8 cellular contexts compared by ENCODE assay signal in the genomic region with DNA sequence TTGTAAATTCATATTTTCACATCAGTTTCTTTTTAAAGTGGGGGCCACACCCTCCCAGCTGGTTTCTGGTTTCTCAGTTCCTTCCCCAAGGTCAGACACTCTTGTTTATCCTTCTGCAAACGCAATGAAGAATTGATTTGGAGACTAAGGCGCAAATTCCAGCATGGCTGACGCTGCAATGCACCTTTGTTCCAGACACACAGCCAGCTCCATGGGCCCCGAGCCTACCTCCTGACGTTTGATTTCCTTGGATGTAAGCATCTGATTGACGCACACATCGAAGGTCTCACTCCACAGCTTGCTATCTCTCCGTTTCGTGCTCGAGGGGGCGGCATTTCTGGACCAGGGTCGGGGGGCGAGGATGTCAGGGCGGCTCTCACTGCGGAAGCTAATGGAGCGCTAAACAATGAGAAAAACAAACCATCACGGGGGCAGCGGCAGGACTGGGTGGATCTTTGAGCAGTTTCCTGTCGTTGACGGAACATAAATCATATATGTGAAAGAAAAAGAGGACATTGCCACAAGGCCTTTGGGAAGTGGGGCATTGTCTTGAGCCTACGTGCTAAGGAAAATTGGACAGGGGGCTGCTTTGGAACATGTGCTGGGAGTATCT. TPM values are rescaled to one million over a fixed set of nuclear protein-coding genes. Genes with fewer than 3 reads are reported as not detected.
DNase-seq lines count a peak whose midpoint lies in the region; ATAC-seq and TF ChIP-seq lines count a peak whose summit lies in the region.

No MANE protein-coding gene starts in this region.

- H3K4me1 ChIP-seq in body of pancreas, result peaks cover 71% of the 10 kb centered on the region
- peaks cover 17% of the 10 kb centered on the region in 2 experiments for H3K4me1 ChIP-seq in neutrophil (ENCODE audit: control insufficient read depth in 1 of 2, insufficient read depth in 1 of 2, low read depth in 1 of 2, low read length in 1 of 2)

- no peak overlapping the region for H3K27ac Mint-ChIP-seq in endothelial cell (ENCODE audit: unreplicated experiment)

- DNase-seq in GM12864 (ENCODE audit: low read depth), result peak; percentile 42
- DNase-seq in NCI-H2227 treated with DMSO at 0.1 percent for 48 hours (lab: John Stamatoyannopoulos, UW), result peak; percentile 16
- DNase-seq in body of pancreas, result peak in 1 of 4 donors; percentile 34
- no peak for DNase-seq in posterior cingulate gyrus
- no peak for DNase-seq in NCI-H1694 treated with DMSO at 0.1 percent for 48 hours (lab: John Stamatoyannopoulos, UW)
- no peak for DNase-seq in endothelial cell (ENCODE audit: low spot score)
- DNase-seq in middle frontal gyrus (ENCODE audit: extremely low spot score, low spot score), result no peak

- no peak overlapping the region for H3K4me3 Mint-ChIP-seq in endothelial cell (ENCODE audit: unreplicated experiment)

- H3K9me3 Mint-ChIP-seq in endothelial cell (ENCODE audit: unreplicated experiment), result no peaks in the 10 kb centered on the region

- ATAC-seq in body of pancreas, result no peak

- H3K4me1 Mint-ChIP-seq in endothelial cell (ENCODE audit: unreplicated experiment), result no peaks in the 10 kb centered on the region

- H3K9me3 ChIP-seq in body of pancreas (no peaks in the 10 kb centered on the region), neutrophil (no peaks in the 10 kb centered on the region)

- H3K27me3 ChIP-seq in body of pancreas (no peaks in the 10 kb centered on the region), neutrophil (no peaks in the 10 kb centered on the region)

- 56 to 63% methylated on average over 21 of the region's 21 CpGs for WGBS in body of pancreas, 2 donors

- H3K36me3 ChIP-seq in body of pancreas (replicated peaks in 1 of 2; ENCODE audit: insufficient read depth in 1 of 2, low read depth in 2 of 2) (peaks cover 0 to 5% of the 10 kb centered on the region in 2 donors), neutrophil (peaks cover 3% of the 10 kb centered on the region)

- no peak for TF ChIP-seq CTCF in GM12864 (IDR thresholded peaks at IDR 0.05; ENCODE audit: low read depth, low read length, missing control alignments)
- no peak for TF ChIP-seq CTCF in body of pancreas (IDR thresholded peaks at IDR 0.05)
- TF ChIP-seq CTCF in neutrophil (IDR thresholded peaks at IDR 0.05), result no peak
- TF ChIP-seq CTCF in endothelial cell (IDR thresholded peaks at IDR 0.05; ENCODE audit: unreplicated experiment), result no peak

- H3K36me3 Mint-ChIP-seq in endothelial cell (ENCODE audit: low read depth, unreplicated experiment), result no peaks in the 10 kb centered on the region

- intact Hi-C loops in body of pancreas (cut with DNase I), result no loop called here
- intact Hi-C loops in posterior cingulate gyrus (cut with DNase I), result no loop called here

- no peak for TF ChIP-seq POLR2A in body of pancreas (IDR thresholded peaks at IDR 0.05)

- H3K4me3 ChIP-seq in GM12864 (ENCODE audit: low read depth, low read length) (peak overlapping the region; percentile 51), body of pancreas (no peak overlapping the region), neutrophil (ENCODE audit: low read depth in 1 of 2, low read length in 1 of 2) (no peak overlapping the region)

- peak overlapping the region in 3 of 4 donors; percentile 34 to 69 (median 53) for H3K27ac ChIP-seq in body of pancreas
- H3K27ac ChIP-seq in neutrophil, result peak overlapping the region; percentile 14

- peaks cover 3% of the 10 kb centered on the region for H3K27me3 Mint-ChIP-seq in endothelial cell (ENCODE audit: unreplicated experiment)

RNA-seq across cellular contexts. Expression of a gene that starts 46.9 kb away (rescaled TPM):
- total RNA-seq in body of pancreas, result 10 to 100 TPM; 27.4 to 38.7 TPM
- total RNA-seq in endothelial cell (ENCODE audit: unreplicated experiment), result 4.0 TPM

Comparison
In these comparisons a context has a peak if more than half of its experiments do, and no peak if none do; other contexts are left out.
1. DNase-seq: peak in GM12864 (single experiment) and NCI-H2227 treated with DMSO at 0.1 percent for 48 hours (single experiment); none in posterior cingulate gyrus (0 of 10), NCI-H1694 treated with DMSO at 0.1 percent for 48 hours (single experiment), endothelial cell (single experiment) and middle frontal gyrus (single experiment).